In the genomic region with DNA sequence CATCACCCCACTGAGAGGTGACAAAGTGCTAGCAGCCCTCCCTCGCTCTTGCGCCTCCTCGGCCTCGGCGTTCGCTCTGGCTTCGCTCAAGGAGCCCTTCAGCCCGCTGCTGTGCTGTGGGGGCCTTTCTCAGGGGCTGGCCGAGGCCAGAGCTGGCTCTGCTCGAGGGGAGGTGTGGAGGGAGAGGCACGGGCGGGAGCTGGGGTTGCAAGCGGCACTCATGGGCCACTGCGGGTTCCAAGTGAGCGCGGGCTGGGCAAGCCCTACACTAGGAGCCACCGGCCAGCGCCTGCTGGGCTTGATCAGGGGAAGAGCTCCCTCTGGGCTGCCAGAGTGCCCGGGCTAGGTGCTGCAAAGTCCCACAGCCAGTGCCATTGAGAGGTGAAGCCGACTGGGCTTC, we compare ENCODE assay signal across 27 cellular contexts.
"Had no signal": no experiment of that assay in that cellular context is flagged by ENCODE, and none has a peak within 500 bp of the region (broad histone marks: within the 10 kb centered on the region; RNA-seq: fewer than 3 reads in every experiment).

No MANE protein-coding gene starts in this region.

- H3K36me3 ChIP-seq: gastroesophageal sphincter, heart left ventricle, left lung, neutrophil, pancreas, right lobe of liver, suprapubic skin, thyroid gland had no signal

- ATAC-seq: esophagus mucosa; foreskin keratinocyte; gastroesophageal sphincter; heart left ventricle; left lung; naive thymus-derived CD8-positive, alpha-beta T cell; pancreas; right lobe of liver; stimulated activated naive CD8-positive, alpha-beta T cell treated with anti-CD3 and anti-CD28 coated beads, Interleukin-15, amount 100 ng/mL, for 72 hours had no signal

- H2AFZ ChIP-seq: hepatocyte had no signal

- H3K4me2 ChIP-seq: hepatocyte had no signal

- H3K27ac ChIP-seq: dorsolateral prefrontal cortex, epithelial cell of prostate, foreskin keratinocyte, gastroesophageal sphincter, heart left ventricle, hepatocyte, left lung, neutrophil, pancreas, right lobe of liver, suprapubic skin, thyroid gland had no signal

- DNase-seq: cerebellar nuclear complex; dorsolateral prefrontal cortex; effector CD8-positive, alpha-beta T cell; endodermal cell; foreskin keratinocyte; heart left ventricle; kidney; naive thymus-derived CD8-positive, alpha-beta T cell; nephron progenitor cell; right lobe of liver; small intestine; stimulated activated CD4-positive, alpha-beta T cell treated with anti-CD3 and anti-CD28 coated beads, Interleukin-15, amount 100 ng/mL, for 24 hours; stimulated activated CD4-positive, alpha-beta T cell treated with anti-CD3 and anti-CD28 coated beads, Interleukin-2, amount 100 ng/mL, for 48 hours; stimulated activated naive CD4-positive, alpha-beta T cell; stimulated activated naive CD8-positive, alpha-beta T cell treated with anti-CD3 and anti-CD28 coated beads, Interleukin-15, amount 100 ng/mL, for 72 hours; thyroid gland had no signal

- H3K27ac Mint-ChIP-seq: endodermal cell; naive thymus-derived CD8-positive, alpha-beta T cell; nephron progenitor cell; stimulated activated naive CD8-positive, alpha-beta T cell treated with anti-CD3 and anti-CD28 coated beads, Interleukin-15, amount 100 ng/mL, for 72 hours; type B pancreatic cell had no signal

- H3K36me3 Mint-ChIP-seq: naive thymus-derived CD8-positive, alpha-beta T cell; type B pancreatic cell had no signal

- H3K9me3 Mint-ChIP-seq: stimulated activated naive CD8-positive, alpha-beta T cell treated with anti-CD3 and anti-CD28 coated beads, Interleukin-15, amount 100 ng/mL, for 72 hours had no signal

- H3K9me3 ChIP-seq: pancreas, right lobe of liver, suprapubic skin, thyroid gland had no signal

- H3K27me3 Mint-ChIP-seq: naive thymus-derived CD8-positive, alpha-beta T cell; type B pancreatic cell had no signal

- H3K79me2 ChIP-seq: hepatocyte had no signal

- H3K4me1 Mint-ChIP-seq: naive thymus-derived CD8-positive, alpha-beta T cell; stimulated activated naive CD8-positive, alpha-beta T cell treated with anti-CD3 and anti-CD28 coated beads, Interleukin-15, amount 100 ng/mL, for 72 hours had no signal

- H3K4me1 ChIP-seq: foreskin keratinocyte, gastroesophageal sphincter, left lung, suprapubic skin had no signal

- H3K27me3 ChIP-seq: dorsolateral prefrontal cortex, foreskin keratinocyte, gastroesophageal sphincter, heart left ventricle, hepatocyte, left lung, neutrophil, pancreas, right lobe of liver, suprapubic skin, thyroid gland had no signal

- H3K4me3 ChIP-seq: dorsolateral prefrontal cortex, gastroesophageal sphincter, heart left ventricle, hepatocyte, left lung, pancreas, right lobe of liver, suprapubic skin, thyroid gland had no signal

- FAIRE-seq: colon, kidney, pancreas, small intestine, urothelium cell line had no signal

- H3K4me3 Mint-ChIP-seq: endodermal cell; naive thymus-derived CD8-positive, alpha-beta T cell; nephron progenitor cell; stimulated activated naive CD8-positive, alpha-beta T cell treated with anti-CD3 and anti-CD28 coated beads, Interleukin-15, amount 100 ng/mL, for 72 hours; type B pancreatic cell had no signal
